ENCODE assay signal across 22 cellular contexts in genomic region chr16:48914070-48914469, GRCh38.
DNase-seq lines count a peak whose midpoint lies in the region; ATAC-seq and TF ChIP-seq lines count a peak whose summit lies in the region.
"Had no signal": no experiment of that assay in that cellular context is flagged by ENCODE, and none has a peak within 500 bp of the region (broad histone marks: within the 10 kb centered on the region; RNA-seq: fewer than 3 reads in every experiment).

No MANE protein-coding gene starts in this region.

- H3K9me3 ChIP-seq in T-helper 17 cell (ENCODE audit: control insufficient read depth, low read length, poor library complexity, severe bottlenecking): peaks cover 3% of the 10 kb centered on the region
- H3K9me3 ChIP-seq: SK-N-SH had no signal

- peak overlapping the region in 1 of 5 experiments; percentile 15 for H3K4me3 Mint-ChIP-seq in brain
- no peak overlapping the region for H3K4me3 Mint-ChIP-seq in T-helper 17 cell
- H3K4me3 Mint-ChIP-seq: CD8-positive, alpha-beta T cell had no signal

- H3K27ac Mint-ChIP-seq in brain (peak overlapping the region in 3 of 5 experiments; percentile 18 to 89 (median 84)), T-helper 17 cell (no peak overlapping the region)
- H3K27ac Mint-ChIP-seq: CD8-positive, alpha-beta T cell had no signal

- no peaks in the 10 kb centered on the region for H3K36me3 Mint-ChIP-seq in brain
- no peaks in the 10 kb centered on the region for H3K36me3 Mint-ChIP-seq in T-helper 17 cell (ENCODE audit: low read depth)
- H3K36me3 Mint-ChIP-seq: CD8-positive, alpha-beta T cell had no signal

- H3K4me1 Mint-ChIP-seq in brain (peaks cover 34% of the 10 kb centered on the region), T-helper 17 cell (no peaks in the 10 kb centered on the region)

- ATAC-seq in GM21528 (IDR thresholded peaks at IDR 0.05; ENCODE audit: low FRiP score, unreplicated experiment): no peak
- no peak for ATAC-seq in GM19397 (IDR thresholded peaks at IDR 0.05; ENCODE audit: unreplicated experiment)
- no peak for ATAC-seq in T-helper 17 cell
- ATAC-seq: CD8-positive, alpha-beta T cell; Panc1 had no signal

- H3K27me3 Mint-ChIP-seq in brain (peaks cover 8% of the 10 kb centered on the region), T-helper 17 cell (peaks cover 7% of the 10 kb centered on the region)

- peaks cover 0 to 4% (median 0%) of the 10 kb centered on the region in 5 experiments for H3K9me3 Mint-ChIP-seq in brain

- DNase-seq in NCI-H748 (lab: John Stamatoyannopoulos, UW; ENCODE audit: unreplicated experiment): peak; percentile 53
- no peak for DNase-seq in NCI-H748 treated with DMSO at 0.1 percent for 48 hours (lab: John Stamatoyannopoulos, UW)
- DNase-seq in iPS-NIHi7 (ENCODE audit: extremely low spot score): peak; percentile 25
- DNase-seq in NCI-H146 (lab: John Stamatoyannopoulos, UW): no peak
- DNase-seq in T-helper 17 cell: no peak
- DNase-seq: AML-193; CD8-positive, alpha-beta T cell; GDM1; KG1; NCI-H1092 treated with DMSO at 0.1 percent for 48 hours; NCI-H1436 treated with DMSO at 0.1 percent for 48 hours; NCI-H2029; NCI-H2171; NCI-H446 treated with DMSO at 0.1 percent for 48 hours; NCI-H526 treated with DMSO at 0.1 percent for 48 hours; NK-92 treated with Interleukin-12 subunit alpha and Interleukin-12 subunit beta, amount 100 ng/mL, for 24 hours; SIG-M5; SK-N-SH had no signal

- no peak for TF ChIP-seq CTCF in brain (conservative IDR thresholded peaks at IDR 0.05)

Comparison
In these comparisons a context has a peak if more than half of its experiments do, and no peak if none do; other contexts are left out.
1. DNase-seq: peak in NCI-H748 (single experiment) and iPS-NIHi7 (single experiment); none in NCI-H748 treated with DMSO at 0.1 percent for 48 hours (single experiment), NCI-H146 (single experiment) and T-helper 17 cell (0 of 3).